In the genomic region with DNA sequence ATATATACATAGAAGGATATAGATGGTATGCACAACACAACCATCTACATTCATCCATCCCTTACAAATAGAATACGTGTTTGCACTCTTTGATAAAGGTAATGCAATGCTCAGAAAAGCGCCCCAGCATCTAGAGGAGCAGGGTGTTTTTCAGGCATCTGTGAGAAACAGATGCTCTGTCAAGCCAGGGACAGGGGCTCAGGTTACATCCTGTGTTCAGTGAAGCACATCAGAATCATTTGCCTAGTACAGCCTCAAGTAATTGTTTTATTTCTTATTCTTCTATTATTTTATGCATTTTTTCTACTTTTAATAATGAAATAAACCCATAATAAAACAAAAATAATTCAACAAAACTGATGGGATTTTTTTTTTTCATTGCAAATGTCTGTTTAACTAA, we compare ENCODE assay signal across 8 cellular contexts. TPM values are rescaled to one million over a fixed set of nuclear protein-coding genes. Genes with fewer than 3 reads are reported as not detected.
DNase-seq lines count a peak whose midpoint lies in the region; ATAC-seq, FAIRE-seq and TF ChIP-seq lines count a peak whose summit lies in the region.

No MANE protein-coding gene starts in this region.

- peak; percentile 89 for ATAC-seq in GM19463 (IDR thresholded peaks at IDR 0.05; ENCODE audit: unreplicated experiment)
- peak; percentile 69 for ATAC-seq in HG03378 (IDR thresholded peaks at IDR 0.05; ENCODE audit: unreplicated experiment)
- ATAC-seq in Right ventricle myocardium inferior: no peak

- no peak for TF ChIP-seq CTCF in D721Med (IDR thresholded peaks at IDR 0.05; ENCODE audit: insufficient read depth, missing control alignments)

- DNase-seq in DMS153 (lab: John Stamatoyannopoulos, UW) (peak; percentile 44), SHP77 treated with DMSO at 0.1 percent for 48 hours (lab: John Stamatoyannopoulos, UW) (peak; percentile 36), Right ventricle myocardium inferior (ENCODE audit: missing footprints) (no peak), ureter (ENCODE audit: low spot score) (no peak), nucleus accumbens (lab: John Stamatoyannopoulos, UW) (no peak), D721Med (ENCODE audit: insufficient read length, low spot score) (no peak)

- no peak for FAIRE-seq in D721Med (lab: Jason Lieb, UNC)

- intact Hi-C loops in Right ventricle myocardium inferior (cut with DNase I): no loop called here

RNA-seq across cellular contexts. Expression of a gene that starts 50.5 kb away (rescaled TPM):
- total RNA-seq in Right ventricle myocardium inferior (53.4 TPM), ureter (242 TPM)

Comparison
In these comparisons a context has a peak if more than half of its experiments do, and no peak if none do; other contexts are left out.
1. DNase-seq: peak in DMS153 (single experiment) and SHP77 treated with DMSO at 0.1 percent for 48 hours (single experiment); none in Right ventricle myocardium inferior (single experiment), ureter (single experiment), nucleus accumbens (0 of 56) and D721Med (single experiment).